ENCODE assay signal across 8 cellular contexts in the genomic region with DNA sequence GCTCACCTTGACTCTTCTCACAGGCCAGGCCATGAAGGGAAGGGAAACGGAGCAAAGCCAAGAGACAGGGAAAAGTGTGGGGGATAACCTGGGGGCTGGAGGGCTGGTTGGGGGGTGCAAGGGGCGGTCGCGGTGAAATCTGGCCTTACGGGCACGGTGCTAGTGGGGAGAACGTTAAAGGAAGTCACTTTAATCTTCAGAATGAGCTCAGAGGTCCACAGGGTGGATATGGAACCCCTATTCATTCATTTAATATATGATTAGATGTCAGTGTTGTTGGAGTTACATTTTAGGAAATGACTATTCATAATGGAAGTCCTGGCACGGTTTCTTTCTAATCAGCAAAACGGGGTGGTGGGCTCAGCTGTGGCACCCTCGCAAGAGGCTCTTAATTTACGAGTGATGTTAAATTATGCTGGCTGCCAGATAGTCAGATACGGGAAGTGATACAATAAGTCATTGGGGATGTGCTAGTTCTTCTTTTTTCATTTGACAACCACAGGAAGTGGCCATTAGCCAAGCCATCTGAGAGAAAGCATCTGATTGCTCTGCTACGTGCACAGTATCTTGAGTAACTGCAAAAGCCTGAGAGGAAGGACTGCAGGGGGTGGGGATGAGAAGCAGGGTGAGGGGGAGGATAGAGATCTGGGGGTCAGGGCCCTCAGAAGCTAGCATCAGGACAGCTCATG.
DNase-seq lines count a peak whose midpoint lies in the region; ATAC-seq and TF ChIP-seq lines count a peak whose summit lies in the region.

No MANE protein-coding gene starts in this region.

- H3K27ac ChIP-seq in CD4-positive, alpha-beta T cell (ENCODE audit: low read depth, low read length), result no peak overlapping the region
- H3K27ac ChIP-seq in GM23338 (ENCODE audit: low read depth), result no peak overlapping the region

- no peaks in the 10 kb centered on the region for H3K27me3 ChIP-seq in CD4-positive, alpha-beta T cell (ENCODE audit: control insufficient read depth, insufficient read depth, low read length)
- no peaks in the 10 kb centered on the region for H3K27me3 ChIP-seq in GM23338 (ENCODE audit: insufficient read depth)

- peak in 1 of 10 experiments; percentile 5 for DNase-seq in CD4-positive, alpha-beta T cell
- DNase-seq in activated CD8-positive, alpha-beta T cell treated with anti-CD3 and anti-CD28 coated beads, Interleukin-2, amount 10 ng/mL, durations not matched to agents 7 days and 5 days, result peak; percentile 42
- peak; percentile 63 for DNase-seq in natural killer cell treated with Interleukin-12 subunit alpha and Interleukin-12 subunit beta and Interleukin-15 and Interleukin-18, amount 100 ng/mL, for 72 hours (ENCODE audit: low spot score)
- DNase-seq in glutamatergic neuron (no peak), GM23338 (ENCODE audit: low spot score) (no peak)
- no peak for DNase-seq in stimulated activated CD4-positive, alpha-beta T cell treated with anti-CD3 and anti-CD28 coated beads, Interleukin-1b, Interleukin-23, amount 100 ng/mL, for 48 hours

- H3F3A ChIP-seq in GM23338 (replicated peaks; ENCODE audit: low read depth), result no peaks in the 10 kb centered on the region

- CTCF ChIA-PET in CD4-positive, alpha-beta T cell (lab: Charles Lee), result no interaction called here
- CTCF ChIA-PET in activated CD8-positive, alpha-beta T cell treated with anti-CD3 and anti-CD28 coated beads, Interleukin-2, amount 10 ng/mL, durations not matched to agents 7 days and 5 days (lab: Charles Lee), result no interaction called here

- H3K27ac Mint-ChIP-seq in CD4-positive, alpha-beta T cell, result no peak overlapping the region
- peak overlapping the region; percentile 71 for H3K27ac Mint-ChIP-seq in activated CD8-positive, alpha-beta T cell treated with anti-CD3 and anti-CD28 coated beads, Interleukin-2, amount 10 ng/mL, durations not matched to agents 7 days and 5 days
- peak overlapping the region in 1 of 2 donors; percentile 3 for H3K27ac Mint-ChIP-seq in natural killer cell treated with Interleukin-12 subunit alpha and Interleukin-12 subunit beta and Interleukin-15 and Interleukin-18, amount 100 ng/mL, for 72 hours
- H3K27ac Mint-ChIP-seq in glutamatergic neuron (ENCODE audit: unreplicated experiment), result no peak overlapping the region
- H3K27ac Mint-ChIP-seq in GM23338, result no peak overlapping the region

- H3K4me3 ChIP-seq in GM23338, result no peak overlapping the region

- no peaks in the 10 kb centered on the region for H3K36me3 ChIP-seq in GM23338 (ENCODE audit: insufficient read depth)

- no peaks in the 10 kb centered on the region for H3K9me3 Mint-ChIP-seq in CD4-positive, alpha-beta T cell
- no peaks in the 10 kb centered on the region for H3K9me3 Mint-ChIP-seq in activated CD8-positive, alpha-beta T cell treated with anti-CD3 and anti-CD28 coated beads, Interleukin-2, amount 10 ng/mL, durations not matched to agents 7 days and 5 days (ENCODE audit: insufficient read depth)
- H3K9me3 Mint-ChIP-seq in natural killer cell treated with Interleukin-12 subunit alpha and Interleukin-12 subunit beta and Interleukin-15 and Interleukin-18, amount 100 ng/mL, for 72 hours, result no peaks in the 10 kb centered on the region
- peaks cover 1% of the 10 kb centered on the region for H3K9me3 Mint-ChIP-seq in glutamatergic neuron (ENCODE audit: unreplicated experiment)
- no peaks in the 10 kb centered on the region for H3K9me3 Mint-ChIP-seq in GM23338

- H2AFZ ChIP-seq in GM23338, result no peak overlapping the region

- no peaks in the 10 kb centered on the region for H4K20me1 ChIP-seq in GM23338 (replicated peaks; ENCODE audit: insufficient read depth)

- ATAC-seq in CD4-positive, alpha-beta T cell (ENCODE audit: poor library complexity), result peak; percentile 17
- ATAC-seq in GM19455 (IDR thresholded peaks at IDR 0.05; ENCODE audit: unreplicated experiment) (peak; percentile 99), HG03457 (IDR thresholded peaks at IDR 0.05; ENCODE audit: unreplicated experiment) (peak; percentile 87), GM23338 (no peak)
- peak; percentile 67 for ATAC-seq in activated CD8-positive, alpha-beta T cell treated with anti-CD3 and anti-CD28 coated beads, Interleukin-2, amount 10 ng/mL, durations not matched to agents 7 days and 5 days
- ATAC-seq in natural killer cell treated with Interleukin-12 subunit alpha and Interleukin-12 subunit beta and Interleukin-15 and Interleukin-18, amount 100 ng/mL, for 72 hours, result peak; percentile 87

- peaks cover 9% of the 10 kb centered on the region for H3K27me3 Mint-ChIP-seq in CD4-positive, alpha-beta T cell
- no peaks in the 10 kb centered on the region for H3K27me3 Mint-ChIP-seq in activated CD8-positive, alpha-beta T cell treated with anti-CD3 and anti-CD28 coated beads, Interleukin-2, amount 10 ng/mL, durations not matched to agents 7 days and 5 days (ENCODE audit: low read depth)
- peaks cover 0 to 2% of the 10 kb centered on the region in 2 donors for H3K27me3 Mint-ChIP-seq in natural killer cell treated with Interleukin-12 subunit alpha and Interleukin-12 subunit beta and Interleukin-15 and Interleukin-18, amount 100 ng/mL, for 72 hours
- peaks cover 2% of the 10 kb centered on the region for H3K27me3 Mint-ChIP-seq in glutamatergic neuron (ENCODE audit: unreplicated experiment)
- H3K27me3 Mint-ChIP-seq in GM23338 (ENCODE audit: insufficient read depth, low read depth, poor library complexity), result no peaks in the 10 kb centered on the region

- peaks cover 8% of the 10 kb centered on the region for H3K4me1 Mint-ChIP-seq in CD4-positive, alpha-beta T cell (ENCODE audit: low read depth)
- peaks cover 16% of the 10 kb centered on the region for H3K4me1 Mint-ChIP-seq in activated CD8-positive, alpha-beta T cell treated with anti-CD3 and anti-CD28 coated beads, Interleukin-2, amount 10 ng/mL, durations not matched to agents 7 days and 5 days (ENCODE audit: low read depth)
- peaks cover 16 to 18% of the 10 kb centered on the region in 2 donors for H3K4me1 Mint-ChIP-seq in natural killer cell treated with Interleukin-12 subunit alpha and Interleukin-12 subunit beta and Interleukin-15 and Interleukin-18, amount 100 ng/mL, for 72 hours (ENCODE audit: low read depth in 2 of 2)
- peaks cover 18% of the 10 kb centered on the region for H3K4me1 Mint-ChIP-seq in glutamatergic neuron (ENCODE audit: low read depth, unreplicated experiment)
- H3K4me1 Mint-ChIP-seq in GM23338, result peaks cover 5% of the 10 kb centered on the region; the same call in 1 of the 3 replicates

- no peaks in the 10 kb centered on the region for H3K79me2 ChIP-seq in GM23338 (replicated peaks; ENCODE audit: insufficient read depth)

- no peak for TF ChIP-seq CTCF in CD4-positive, alpha-beta T cell (IDR thresholded peaks at IDR 0.05)
- no peak for TF ChIP-seq CTCF in glutamatergic neuron (IDR thresholded peaks at IDR 0.05; ENCODE audit: partially characterized antibody, unreplicated experiment)
- no peak for TF ChIP-seq CTCF in GM23338 (conservative IDR thresholded peaks at IDR 0.05; ENCODE audit: low read depth in 2 of 2)

- intact Hi-C loops in CD4-positive, alpha-beta T cell (cut with DNase I, micrococcal nuclease), result no loop called here

- no peaks in the 10 kb centered on the region for H3K9me3 ChIP-seq in CD4-positive, alpha-beta T cell (ENCODE audit: control insufficient read depth, low read length)

- H3K36me3 Mint-ChIP-seq in CD4-positive, alpha-beta T cell (ENCODE audit: low read depth), result no peaks in the 10 kb centered on the region
- no peaks in the 10 kb centered on the region for H3K36me3 Mint-ChIP-seq in activated CD8-positive, alpha-beta T cell treated with anti-CD3 and anti-CD28 coated beads, Interleukin-2, amount 10 ng/mL, durations not matched to agents 7 days and 5 days (ENCODE audit: low read depth)
- no peaks in the 10 kb centered on the region for H3K36me3 Mint-ChIP-seq in natural killer cell treated with Interleukin-12 subunit alpha and Interleukin-12 subunit beta and Interleukin-15 and Interleukin-18, amount 100 ng/mL, for 72 hours
- H3K36me3 Mint-ChIP-seq in glutamatergic neuron (ENCODE audit: unreplicated experiment) (no peaks in the 10 kb centered on the region), GM23338 (ENCODE audit: low read depth) (no peaks in the 10 kb centered on the region)

- no peak overlapping the region for H3K4me2 ChIP-seq in GM23338

- H3K4me1 ChIP-seq in GM23338 (ENCODE audit: insufficient read depth), result no peaks in the 10 kb centered on the region

- H3K9me2 ChIP-seq in GM23338 (ENCODE audit: insufficient read depth), result 0 out of 2 replicates have a peak, but pooled peaks cover 4% of the 10 kb centered on the region

- no peak overlapping the region for H3K4me3 Mint-ChIP-seq in CD4-positive, alpha-beta T cell
- H3K4me3 Mint-ChIP-seq in activated CD8-positive, alpha-beta T cell treated with anti-CD3 and anti-CD28 coated beads, Interleukin-2, amount 10 ng/mL, durations not matched to agents 7 days and 5 days, result no peak overlapping the region
- H3K4me3 Mint-ChIP-seq in natural killer cell treated with Interleukin-12 subunit alpha and Interleukin-12 subunit beta and Interleukin-15 and Interleukin-18, amount 100 ng/mL, for 72 hours, result peak overlapping the region; percentile 31
- H3K4me3 Mint-ChIP-seq in glutamatergic neuron (ENCODE audit: unreplicated experiment), result no peak overlapping the region
- H3K4me3 Mint-ChIP-seq in GM23338, result no peak overlapping the region

- POLR2A ChIA-PET in CD4-positive, alpha-beta T cell (lab: Charles Lee), result no interaction called here
- POLR2A ChIA-PET in activated CD8-positive, alpha-beta T cell treated with anti-CD3 and anti-CD28 coated beads, Interleukin-2, amount 10 ng/mL, durations not matched to agents 7 days and 5 days (lab: Charles Lee), result no interaction called here

TF ChIP-seq in GM23338, 12 proteins besides CTCF, POLR2A, EP300 and RAD21 (continues in another document):
- no peak for TF ChIP-seq NANOG (IDR thresholded peaks at IDR 0.05; ENCODE audit: borderline replicate concordance)
- no peak for TF ChIP-seq ZNF114 (CRISPR knock-in tag; IDR thresholded peaks at IDR 0.05)
- no peak for TF ChIP-seq CREB1 (CRISPR knock-in tag; IDR thresholded peaks at IDR 0.05; ENCODE audit: low read depth)
- TF ChIP-seq POLR2AphosphoS5 (IDR thresholded peaks at IDR 0.05; ENCODE audit: low read depth), result no peak
- no peak for TF ChIP-seq EZH2phosphoT487 (IDR thresholded peaks at IDR 0.05; ENCODE audit: unreplicated experiment)
- TF ChIP-seq, protein P1, sequence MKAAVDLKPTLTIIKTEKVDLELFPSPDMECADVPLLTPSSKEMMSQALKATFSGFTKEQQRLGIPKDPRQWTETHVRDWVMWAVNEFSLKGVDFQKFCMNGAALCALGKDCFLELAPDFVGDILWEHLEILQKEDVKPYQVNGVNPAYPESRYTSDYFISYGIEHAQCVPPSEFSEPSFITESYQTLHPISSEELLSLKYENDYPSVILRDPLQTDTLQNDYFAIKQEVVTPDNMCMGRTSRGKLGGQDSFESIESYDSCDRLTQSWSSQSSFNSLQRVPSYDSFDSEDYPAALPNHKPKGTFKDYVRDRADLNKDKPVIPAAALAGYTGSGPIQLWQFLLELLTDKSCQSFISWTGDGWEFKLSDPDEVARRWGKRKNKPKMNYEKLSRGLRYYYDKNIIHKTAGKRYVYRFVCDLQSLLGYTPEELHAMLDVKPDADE (IDR thresholded peaks at IDR 0.05), result no peak
- TF ChIP-seq EZH2 (IDR thresholded peaks at IDR 0.05; ENCODE audit: low read depth, unreplicated experiment), result no peak

Comparison
In these comparisons a context has a peak if more than half of its experiments do, and no peak if none do; other contexts are left out.
1. DNase-seq: peak in activated CD8-positive, alpha-beta T cell treated with anti-CD3 and anti-CD28 coated beads, Interleukin-2, amount 10 ng/mL, durations not matched to agents 7 days and 5 days (single experiment) and natural killer cell treated with Interleukin-12 subunit alpha and Interleukin-12 subunit beta and Interleukin-15 and Interleukin-18, amount 100 ng/mL, for 72 hours (single experiment); none in glutamatergic neuron (single experiment), GM23338 (single experiment) and stimulated activated CD4-positive, alpha-beta T cell treated with anti-CD3 and anti-CD28 coated beads, Interleukin-1b, Interleukin-23, amount 100 ng/mL, for 48 hours (single experiment).